ENCODE assay signal across 14 cellular contexts in genomic region chr19:4301590-4302237, GRCh38. TPM values are rescaled to one million over a fixed set of nuclear protein-coding genes. Genes with fewer than 3 reads are reported as not detected.
DNase-seq lines count a peak whose midpoint lies in the region; ATAC-seq and TF ChIP-seq lines count a peak whose summit lies in the region.
"Had no signal": no experiment of that assay in that cellular context is flagged by ENCODE, and none has a peak within 500 bp of the region (broad histone marks: within the 10 kb centered on the region; RNA-seq: fewer than 3 reads in every experiment).

No MANE protein-coding gene starts in this region.

- POLR2A ChIA-PET in PC-3 (lab: Charles Lee; ENCODE audit: unreplicated experiment): no interaction called here

- no peaks in the 10 kb centered on the region for H3K9me3 ChIP-seq in Loucy (ENCODE audit: insufficient read depth, low read depth, low read length)
- no peaks in the 10 kb centered on the region for H3K9me3 ChIP-seq in colonic mucosa
- H3K9me3 ChIP-seq in trophoblast cell (ENCODE audit: insufficient read depth, low read depth, low read length): peaks cover 3% of the 10 kb centered on the region
- no peaks in the 10 kb centered on the region for H3K9me3 ChIP-seq in upper lobe of left lung
- H3K9me3 ChIP-seq in PC-3 (ENCODE audit: low read length): no peaks in the 10 kb centered on the region
- no peaks in the 10 kb centered on the region for H3K9me3 ChIP-seq in WERI-Rb-1 (ENCODE audit: severe bottlenecking)
- H3K9me3 ChIP-seq: upper lobe of right lung had no signal

- H2BK5ac ChIP-seq in trophoblast cell (ENCODE audit: low read depth, low read length, poor library complexity): peak overlapping the region; percentile 15

- no peak overlapping the region for H4K12ac ChIP-seq in trophoblast cell (ENCODE audit: low read depth, low read length)

- H3F3A ChIP-seq in Loucy (ENCODE audit: low read depth) (no peaks in the 10 kb centered on the region), PC-3 (ENCODE audit: low read length, unreplicated experiment) (no peaks in the 10 kb centered on the region)

- H2AK5ac ChIP-seq in trophoblast cell (ENCODE audit: low read length): no peak overlapping the region

- H3K36me3 Mint-ChIP-seq in activated CD4-positive, alpha-beta T cell treated with anti-CD3 and anti-CD28 coated beads, Interleukin-2, amount 10 ng/mL, durations not matched to agents 24 days and 14 days (ENCODE audit: low read depth): peaks cover 2% of the 10 kb centered on the region

- H3K4me2 ChIP-seq in Loucy (ENCODE audit: low read depth, low read length, poor library complexity, severe bottlenecking) (no peak overlapping the region), trophoblast cell (ENCODE audit: low read length) (peak overlapping the region; percentile 33), PC-3 (ENCODE audit: low read length) (no peak overlapping the region)

- TF ChIP-seq CTCF in Loucy (conservative IDR thresholded peaks at IDR 0.05; ENCODE audit: low read length): no peak
- no peak for TF ChIP-seq CTCF in colonic mucosa (IDR thresholded peaks at IDR 0.05)
- no peak for TF ChIP-seq CTCF in upper lobe of left lung (IDR thresholded peaks at IDR 0.05)
- no peak for TF ChIP-seq CTCF in PC-3 (conservative IDR thresholded peaks at IDR 0.05; ENCODE audit: low read depth, low read length)
- TF ChIP-seq CTCF in WERI-Rb-1 (IDR thresholded peaks at IDR 0.05; ENCODE audit: low read depth, low read length): no peak

- no peak overlapping the region for H2BK12ac ChIP-seq in trophoblast cell (ENCODE audit: low read length)

- H2BK120ac ChIP-seq in trophoblast cell (ENCODE audit: insufficient read depth, low read length, poor library complexity): peak overlapping the region; percentile 23

- no peak for TF ChIP-seq POLR2A in upper lobe of left lung (IDR thresholded peaks at IDR 0.05)

- no peaks in the 10 kb centered on the region for H3K9me3 Mint-ChIP-seq in activated CD4-positive, alpha-beta T cell treated with anti-CD3 and anti-CD28 coated beads, Interleukin-2, amount 10 ng/mL, durations not matched to agents 24 days and 14 days

- H4K20me1 ChIP-seq in Loucy (ENCODE audit: insufficient read depth, low read length, poor library complexity, severe bottlenecking) (no peaks in the 10 kb centered on the region), PC-3 (ENCODE audit: low read length) (no peaks in the 10 kb centered on the region)

- H3K14ac ChIP-seq in trophoblast cell (ENCODE audit: low read length): peak overlapping the region; percentile 12

- CTCF ChIA-PET in PC-3 (lab: Charles Lee): no interaction called here

- H3K36me3 ChIP-seq in Loucy (ENCODE audit: insufficient read depth, low read length) (no peaks in the 10 kb centered on the region), colonic mucosa (no peaks in the 10 kb centered on the region), trophoblast cell (ENCODE audit: control insufficient read depth in 1 of 2, insufficient read depth in 2 of 2, low read length in 2 of 2) (no peaks in the 10 kb centered on the region), upper lobe of left lung (no peaks in the 10 kb centered on the region), PC-3 (ENCODE audit: low read depth, low read length) (no peaks in the 10 kb centered on the region), WERI-Rb-1 (peaks cover under 1% of the 10 kb centered on the region; the same call in 1 of the 2 replicates)
- H3K36me3 ChIP-seq: upper lobe of right lung had no signal

- H3K27me3 ChIP-seq in Loucy (ENCODE audit: insufficient read depth, low read length, poor library complexity, severe bottlenecking) (no peaks in the 10 kb centered on the region), colonic mucosa (no peaks in the 10 kb centered on the region), trophoblast cell (ENCODE audit: insufficient read depth, low read length) (no peaks in the 10 kb centered on the region), upper lobe of left lung (peaks cover 0 to 14% (median 3%) of the 10 kb centered on the region in 4 donors), PC-3 (ENCODE audit: low read length) (no peaks in the 10 kb centered on the region), WERI-Rb-1 (ENCODE audit: insufficient read depth, low read depth, severe bottlenecking) (no peaks in the 10 kb centered on the region)

- no peak overlapping the region for H3K4me3 ChIP-seq in Loucy (ENCODE audit: low read length, poor library complexity, severe bottlenecking)
- H3K4me3 ChIP-seq in colonic mucosa: no peak overlapping the region
- no peak overlapping the region for H3K4me3 ChIP-seq in trophoblast cell (ENCODE audit: low read depth, low read length)
- H3K4me3 ChIP-seq in upper lobe of left lung: no peak overlapping the region
- H3K4me3 ChIP-seq in PC-3 (ENCODE audit: low read length): no peak overlapping the region
- H3K4me3 ChIP-seq in WERI-Rb-1 (ENCODE audit: low read depth, low read length): no peak overlapping the region
- H3K4me3 ChIP-seq: skin epidermis, upper lobe of right lung had no signal

- peak overlapping the region; percentile 13 for H3K4ac ChIP-seq in trophoblast cell (ENCODE audit: low read depth, low read length)

- peak overlapping the region; percentile 83 for H3K27ac Mint-ChIP-seq in activated CD4-positive, alpha-beta T cell treated with anti-CD3 and anti-CD28 coated beads, Interleukin-2, amount 10 ng/mL, durations not matched to agents 24 days and 14 days

- H3K27me3 Mint-ChIP-seq in activated CD4-positive, alpha-beta T cell treated with anti-CD3 and anti-CD28 coated beads, Interleukin-2, amount 10 ng/mL, durations not matched to agents 24 days and 14 days: no peaks in the 10 kb centered on the region

- H3K79me2 ChIP-seq in Loucy (ENCODE audit: insufficient read depth, low read length) (no peaks in the 10 kb centered on the region), trophoblast cell (ENCODE audit: control insufficient read depth, insufficient read depth, low read length, poor library complexity) (no peaks in the 10 kb centered on the region), PC-3 (ENCODE audit: low read length) (no peaks in the 10 kb centered on the region)

- peak overlapping the region; percentile 89 for H3K4me3 Mint-ChIP-seq in activated CD4-positive, alpha-beta T cell treated with anti-CD3 and anti-CD28 coated beads, Interleukin-2, amount 10 ng/mL, durations not matched to agents 24 days and 14 days

- H3K9ac ChIP-seq in Loucy (ENCODE audit: low read depth, low read length, poor library complexity, severe bottlenecking) (no peak overlapping the region), colonic mucosa (ENCODE audit: low read depth in 2 of 2, low read length in 2 of 2) (peak overlapping the region; percentile 5 to 35), trophoblast cell (ENCODE audit: low read length) (no peak overlapping the region), PC-3 (ENCODE audit: low read length) (no peak overlapping the region)

- ATAC-seq in upper lobe of left lung (ENCODE audit: low FRiP score in 2 of 2): no peak
- no peak for ATAC-seq in PC-3
- ATAC-seq: HCT116, upper lobe of right lung had no signal

- peaks cover 31% of the 10 kb centered on the region for H3K4me1 Mint-ChIP-seq in activated CD4-positive, alpha-beta T cell treated with anti-CD3 and anti-CD28 coated beads, Interleukin-2, amount 10 ng/mL, durations not matched to agents 24 days and 14 days

- peak overlapping the region; percentile 51 for H4K8ac ChIP-seq in trophoblast cell (ENCODE audit: low read depth, low read length)

- H3K27ac ChIP-seq in colonic mucosa (no peak overlapping the region), trophoblast cell (ENCODE audit: low read depth, low read length) (peak overlapping the region; percentile 36), upper lobe of left lung (no peak overlapping the region), PC-3 (ENCODE audit: low read length) (no peak overlapping the region), WERI-Rb-1 (no peak overlapping the region)
- H3K27ac ChIP-seq: skin epidermis, upper lobe of right lung had no signal

- no CpG with 5 or more reads among the region's 13 CpGs for WGBS in trophoblast cell (ENCODE audit: extremely low coverage, insufficient coverage, insufficient read length)
- WGBS in upper lobe of left lung, 2 donors: 49 to 50% methylated on average over 13 of the region's 13 CpGs

- no TSS peak for BruUV-seq in PC-3 (replicated peaks; lab: Mats Ljungman, UMichigan)

- H2AFZ ChIP-seq in Loucy (ENCODE audit: low read length): peak overlapping the region; percentile 43; the same call in 1 of the 2 replicates
- no peak overlapping the region for H2AFZ ChIP-seq in trophoblast cell (ENCODE audit: insufficient read depth, low read length, poor library complexity)
- H2AFZ ChIP-seq in PC-3 (ENCODE audit: low read length): no peak overlapping the region

- H3K9me2 ChIP-seq in Loucy (replicated peaks; ENCODE audit: low read depth, low read length) (no peaks in the 10 kb centered on the region), PC-3 (replicated peaks; ENCODE audit: low read length) (no peaks in the 10 kb centered on the region)

- peak overlapping the region; percentile 28 for H4K91ac ChIP-seq in trophoblast cell (ENCODE audit: low read depth, low read length)

- H3K79me1 ChIP-seq in trophoblast cell (ENCODE audit: low read length): peaks cover 7% of the 10 kb centered on the region

- peak; percentile 69 for DNase-seq in activated CD4-positive, alpha-beta T cell treated with anti-CD3 and anti-CD28 coated beads, Interleukin-2, amount 10 ng/mL, durations not matched to agents 24 days and 14 days
- DNase-seq in activated CD4-positive, alpha-beta T cell treated with anti-CD3 and anti-CD28 coated beads for 4 hours: no peak
- DNase-seq in colonic mucosa (no peak), trophoblast cell (peak; percentile 78 to 83), upper lobe of left lung (no peak), PC-3 (no peak), WERI-Rb-1 (no peak)
- DNase-seq: DMS79 treated with DMSO at 0.1 percent for 48 hours, NCI-H446 treated with DMSO at 0.1 percent for 48 hours, RPMI8226, upper lobe of right lung had no signal

- H3K18ac ChIP-seq in trophoblast cell (ENCODE audit: low read length): peak overlapping the region; percentile 16

- intact Hi-C loops in activated CD4-positive, alpha-beta T cell treated with anti-CD3 and anti-CD28 coated beads, Interleukin-2, amount 10 ng/mL, durations not matched to agents 24 days and 14 days (cut with micrococcal nuclease): no loop called here
- intact Hi-C loops in colonic mucosa (cut with DNase I) (no loop called here), PC-3 (cut with micrococcal nuclease) (no loop called here)

- H3K4me1 ChIP-seq in Loucy (ENCODE audit: insufficient read depth, low read length, poor library complexity, severe bottlenecking) (peaks cover 4% of the 10 kb centered on the region), colonic mucosa (no peaks in the 10 kb centered on the region), trophoblast cell (ENCODE audit: control insufficient read depth in 1 of 2, insufficient read depth in 2 of 2, low read length in 2 of 2) (peaks cover 14 to 17% of the 10 kb centered on the region in 2 experiments), upper lobe of left lung (peaks cover 0 to 6% (median 5%) of the 10 kb centered on the region in 4 donors), PC-3 (ENCODE audit: insufficient read depth, low read length) (no peaks in the 10 kb centered on the region)
- H3K4me1 ChIP-seq: upper lobe of right lung had no signal

- no peak for TF ChIP-seq EP300 in upper lobe of left lung (IDR thresholded peaks at IDR 0.05)

- H3K23ac ChIP-seq in trophoblast cell (ENCODE audit: low read length): no peak overlapping the region

RNA-seq across cellular contexts. Expression of gene TMIGD2, which starts 0.5 kb away (rescaled TPM):
- 13.3 and 14.0 TPM in 2 replicates for total RNA-seq in activated CD4-positive, alpha-beta T cell treated with anti-CD3 and anti-CD28 coated beads, Interleukin-2, amount 10 ng/mL, durations not matched to agents 24 days and 14 days
- total RNA-seq in colonic mucosa (under 1 TPM in 1 of 2 donors, not detected in 1; 0.74 TPM), upper lobe of left lung (1 to 10 TPM in 3 of 6 donors, under 1 TPM in 2, not detected in 1; 0.30 to 1.9 (median 1.3) TPM), PC-3 (2014; rRNA removed) (not detected in 2 replicates)
- 0.89 and 1.2 TPM in 2 replicates for polyA plus RNA-seq in trophoblast cell (2013)

RNA-seq across cellular contexts. Expression of gene FSD1, which starts 2.7 kb away (rescaled TPM):
- 44.2 and 44.3 TPM in 2 replicates for total RNA-seq in activated CD4-positive, alpha-beta T cell treated with anti-CD3 and anti-CD28 coated beads, Interleukin-2, amount 10 ng/mL, durations not matched to agents 24 days and 14 days
- total RNA-seq in colonic mucosa: 1 to 10 TPM in 1 of 2 donors, under 1 TPM in 1; 0.98 to 2.4 TPM
- 8.7 TPM in 2 replicates for polyA plus RNA-seq in trophoblast cell (2013)
- 1 to 10 TPM in 2 of 6 donors, under 1 TPM in 4; 0.54 to 2.1 (median 0.82) TPM for total RNA-seq in upper lobe of left lung
- total RNA-seq in PC-3 (2014; rRNA removed): 8.7 and 11.3 TPM in 2 replicates

RNA-seq across cellular contexts. Expression of gene SHD, which starts 22.6 kb away (rescaled TPM):
- not detected in 2 replicates for total RNA-seq in activated CD4-positive, alpha-beta T cell treated with anti-CD3 and anti-CD28 coated beads, Interleukin-2, amount 10 ng/mL, durations not matched to agents 24 days and 14 days
- 10 to 100 TPM; 16.8 to 19.3 TPM for total RNA-seq in colonic mucosa
- 4.4 and 5.7 TPM in 2 replicates for polyA plus RNA-seq in trophoblast cell (2013)
- total RNA-seq in upper lobe of left lung: under 1 TPM in 1 of 6 donors, not detected in 5; 0.98 TPM
- total RNA-seq in PC-3 (2014; rRNA removed): 0.11 TPM in 1 of 2 replicates, not detected in the other
- total RNA-seq: upper lobe of right lung had no signal

RNA-seq across cellular contexts. Expression of gene STAP2, which starts 36.9 kb away (rescaled TPM):
- 14.2 and 16.8 TPM in 2 replicates for total RNA-seq in activated CD4-positive, alpha-beta T cell treated with anti-CD3 and anti-CD28 coated beads, Interleukin-2, amount 10 ng/mL, durations not matched to agents 24 days and 14 days
- total RNA-seq in colonic mucosa: 100 to 1,000 TPM; 197 to 218 TPM
- polyA plus RNA-seq in trophoblast cell (2013): 41.8 and 46.1 TPM in 2 replicates
- 10 to 100 TPM; 11.2 to 39.8 (median 14.7) TPM for total RNA-seq in upper lobe of left lung
- 71.1 and 72.6 TPM in 2 replicates for total RNA-seq in PC-3 (2014; rRNA removed)

RNA-seq across cellular contexts. Expression of gene MPND, which starts 41.6 kb away (rescaled TPM):
- total RNA-seq in activated CD4-positive, alpha-beta T cell treated with anti-CD3 and anti-CD28 coated beads, Interleukin-2, amount 10 ng/mL, durations not matched to agents 24 days and 14 days: 20.6 and 21.0 TPM in 2 replicates
- total RNA-seq in colonic mucosa (10 to 100 TPM; 38.0 to 63.2 TPM), upper lobe of left lung (10 to 100 TPM in 4 of 6 donors, 1 to 10 TPM in 2; 7.7 to 37.1 (median 15.6) TPM), PC-3 (2014; rRNA removed) (5.6 and 10.9 TPM in 2 replicates)
- polyA plus RNA-seq in trophoblast cell (2013): 13.8 and 15.3 TPM in 2 replicates

Comparison
In these comparisons a context has a peak if more than half of its experiments do, and no peak if none do; other contexts are left out.
1. DNase-seq: peak in activated CD4-positive, alpha-beta T cell treated with anti-CD3 and anti-CD28 coated beads, Interleukin-2, amount 10 ng/mL, durations not matched to agents 24 days and 14 days (single experiment) and trophoblast cell (2 of 2); none in activated CD4-positive, alpha-beta T cell treated with anti-CD3 and anti-CD28 coated beads for 4 hours (0 of 2), colonic mucosa (single experiment), upper lobe of left lung (0 of 2), PC-3 (single experiment) and WERI-Rb-1 (single experiment).
2. H3K9ac ChIP-seq: peak in colonic mucosa (2 of 2); none in Loucy (single experiment), trophoblast cell (single experiment) and PC-3 (single experiment).
3. RNA of gene SHD, which starts 22.6 kb away (total RNA-seq): 16.8 to 19.3 TPM in colonic mucosa; 0.11 TPM in PC-3, 0.98 TPM in upper lobe of left lung and not detected in activated CD4-positive, alpha-beta T cell treated with anti-CD3 and anti-CD28 coated beads, Interleukin-2, amount 10 ng/mL, durations not matched to agents 24 days and 14 days; every median in the first group is over 4 times any median in the second.